8 cellular contexts compared by ENCODE assay signal in the genomic region with DNA sequence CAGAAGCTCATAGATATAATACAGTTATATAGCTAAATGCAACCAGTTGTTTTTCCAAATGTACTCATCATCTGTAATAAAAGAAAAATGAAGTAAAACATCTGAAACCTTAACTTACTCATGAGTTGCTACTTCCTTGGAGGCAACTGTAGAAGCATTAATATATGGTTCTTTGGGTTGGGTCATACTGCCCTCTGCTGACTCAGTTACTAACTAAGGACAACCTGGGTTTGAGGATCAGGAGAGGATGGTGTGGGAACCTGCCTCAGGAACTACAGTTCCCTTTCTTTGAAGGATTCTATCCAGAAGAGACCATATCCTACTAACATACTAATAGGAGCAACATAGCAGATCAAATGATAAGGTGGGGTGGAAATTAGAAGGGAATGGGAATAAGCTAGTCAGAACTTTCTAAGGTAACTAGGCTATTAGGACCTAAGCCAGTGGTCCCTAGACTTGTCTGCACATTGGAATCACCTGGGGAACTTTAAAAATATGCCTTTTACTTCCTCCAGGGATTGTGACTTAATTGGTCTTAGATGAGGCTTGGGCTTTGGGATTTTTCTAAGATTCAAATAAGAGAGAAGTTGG. TPM values are rescaled to one million over a fixed set of nuclear protein-coding genes. Genes with fewer than 3 reads are reported as not detected.
DNase-seq lines count a peak whose midpoint lies in the region; ATAC-seq and TF ChIP-seq lines count a peak whose summit lies in the region.

No MANE protein-coding gene starts in this region.

- H3K9ac ChIP-seq in colonic mucosa (ENCODE audit: low read depth in 2 of 2, low read length in 2 of 2): no peak overlapping the region

- intact Hi-C loops in colonic mucosa (cut with DNase I): no loop called here

- DNase-seq in stimulated activated CD4-positive, alpha-beta T cell treated with anti-CD3 and anti-CD28 coated beads, Interleukin-4, amount 100 ng/mL, for 24 hours: peak; percentile 43
- DNase-seq in stimulated activated CD4-positive, alpha-beta T cell treated with anti-CD3 and anti-CD28 coated beads, Interleukin-4, amount 100 ng/mL, for 1 hour: no peak
- DNase-seq in RPMI7951 (ENCODE audit: low read depth): peak; percentile 47
- DNase-seq in colonic mucosa: peak; percentile 59
- peak; percentile 75 to 76 for DNase-seq in lung microvascular endothelial cell (ENCODE audit: low read depth in 2 of 2)
- no peak for DNase-seq in NK-92 treated with Interleukin-12 subunit alpha and Interleukin-12 subunit beta, amount 100 ng/mL, for 24 hours (lab: John Stamatoyannopoulos, UW)

- no peaks in the 10 kb centered on the region for H3K9me3 ChIP-seq in colonic mucosa

- ATAC-seq in HG02870 (IDR thresholded peaks at IDR 0.05; ENCODE audit: unreplicated experiment) (peak; percentile 44), GM19452 (IDR thresholded peaks at IDR 0.05; ENCODE audit: unreplicated experiment) (no peak)

- no peaks in the 10 kb centered on the region for H3K27me3 ChIP-seq in colonic mucosa

- H3K4me1 ChIP-seq in colonic mucosa: no peaks in the 10 kb centered on the region

- H3K4me3 ChIP-seq in colonic mucosa: no peak overlapping the region

- peak; percentile 31 for TF ChIP-seq CTCF in colonic mucosa (IDR thresholded peaks at IDR 0.05)

- H3K36me3 ChIP-seq in colonic mucosa: no peaks in the 10 kb centered on the region

- H3K27ac ChIP-seq in colonic mucosa: no peak overlapping the region

RNA-seq across cellular contexts. Expression of a gene that starts 20.7 kb away (rescaled TPM):
- 21.0 and 24.6 TPM in 2 replicates for total RNA-seq in RPMI7951 (2014; rRNA removed; shearing (Covaris generic))
- total RNA-seq in colonic mucosa (10 to 100 TPM; 48.1 to 50.1 TPM), lung microvascular endothelial cell (25.0 and 30.7 TPM in 2 replicates)

RNA-seq across cellular contexts. Expression of a gene that starts 20.8 kb away (rescaled TPM):
- 19.6 and 20.3 TPM in 2 replicates for total RNA-seq in RPMI7951 (2014; rRNA removed; shearing (Covaris generic))
- 10 to 100 TPM; 11.2 to 15.6 TPM for total RNA-seq in colonic mucosa
- total RNA-seq in lung microvascular endothelial cell: 12.9 and 21.6 TPM in 2 replicates

RNA-seq across cellular contexts. Expression of a gene that starts 51.9 kb away (rescaled TPM):
- total RNA-seq in RPMI7951 (2014; rRNA removed; shearing (Covaris generic)): 4.6 and 4.8 TPM in 2 replicates
- total RNA-seq in colonic mucosa: 10 to 100 TPM; 22.6 to 23.9 TPM
- 14.4 and 16.1 TPM in 2 replicates for total RNA-seq in lung microvascular endothelial cell

Comparison
In these comparisons a context has a peak if more than half of its experiments do, and no peak if none do; other contexts are left out.
1. DNase-seq: peak in stimulated activated CD4-positive, alpha-beta T cell treated with anti-CD3 and anti-CD28 coated beads, Interleukin-4, amount 100 ng/mL, for 24 hours (single experiment), RPMI7951 (single experiment), colonic mucosa (single experiment) and lung microvascular endothelial cell (2 of 2); none in stimulated activated CD4-positive, alpha-beta T cell treated with anti-CD3 and anti-CD28 coated beads, Interleukin-4, amount 100 ng/mL, for 1 hour (single experiment) and NK-92 treated with Interleukin-12 subunit alpha and Interleukin-12 subunit beta, amount 100 ng/mL, for 24 hours (single experiment).